9 cellular contexts compared by ENCODE assay signal in the genomic region with DNA sequence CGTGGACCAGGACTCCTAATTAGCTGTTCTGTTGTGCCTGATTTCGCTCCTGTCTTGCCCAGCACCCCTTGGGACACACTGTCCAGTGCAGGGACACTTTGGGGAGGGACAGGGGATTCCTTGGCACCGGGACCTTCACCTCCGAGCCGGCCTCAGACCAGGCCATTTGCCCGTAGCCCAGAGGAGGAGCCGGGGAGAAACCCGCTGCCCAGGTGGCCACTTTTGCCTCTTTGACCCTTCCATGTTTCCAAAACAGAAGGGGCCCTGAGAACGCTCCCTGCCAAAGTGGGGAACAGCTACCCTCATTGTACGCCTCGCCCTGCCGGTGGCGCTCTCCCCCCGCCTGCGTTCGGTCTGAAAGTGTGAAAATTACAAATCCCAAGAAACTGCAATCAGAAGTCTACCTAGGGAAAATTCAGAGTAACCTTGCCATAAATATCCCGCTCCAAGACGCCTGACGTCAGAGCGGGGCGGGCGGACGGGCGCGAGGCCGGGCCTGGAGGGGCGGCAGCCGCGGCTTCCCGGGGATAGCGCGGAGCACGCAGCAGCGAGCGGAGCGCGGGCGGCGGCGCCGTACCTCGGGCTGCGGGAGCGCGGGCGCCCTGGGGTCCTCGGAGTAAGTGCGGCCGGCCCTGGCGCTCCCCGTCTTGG. TPM values are rescaled to one million over a fixed set of nuclear protein-coding genes. Genes with fewer than 3 reads are reported as not detected.
DNase-seq lines count a peak whose midpoint lies in the region; ATAC-seq and TF ChIP-seq lines count a peak whose summit lies in the region.
"Had no signal": no experiment of that assay in that cellular context is flagged by ENCODE, and none has a peak within 500 bp of the region (broad histone marks: within the 10 kb centered on the region; RNA-seq: fewer than 3 reads in every experiment).

TSS of gene DAAM2 (plus strand) at position 527 of the 651 bp plus-strand sequence. CDS start 63,927 bp downstream, outside the sequence.

- DNase-seq in GM03348 (ENCODE audit: low spot score) (peak; percentile 87), head of caudate nucleus (peak in 41 of 42 donors; percentile 14 to 84 (median 67)), omental fat pad (ENCODE audit: low spot score) (no peak), amniotic stem cell (lab: John Stamatoyannopoulos, UW) (no peak)
- no peak for DNase-seq in activated CD4-positive, alpha-beta memory T cell treated with anti-CD3 and anti-CD28 coated beads for 36 hours
- DNase-seq: naive B cell had no signal

- no peak within 1 kb of the TSS for H3K4me3 Mint-ChIP-seq in activated CD4-positive, alpha-beta memory T cell treated with anti-CD3 and anti-CD28 coated beads for 36 hours

- no peaks in the 10 kb centered on the region for H3K36me3 Mint-ChIP-seq in activated CD4-positive, alpha-beta memory T cell treated with anti-CD3 and anti-CD28 coated beads for 36 hours
- H3K36me3 Mint-ChIP-seq: naive B cell had no signal

- intact Hi-C loops in head of caudate nucleus (cut with DNase I) = loop anchor here (5.0 kb wide), 1 partner anchor 125 kb away; no protein-coding TSS in a partner anchor
- intact Hi-C loops in activated CD4-positive, alpha-beta memory T cell treated with anti-CD3 and anti-CD28 coated beads for 36 hours (cut with micrococcal nuclease) = no loop called here

- H3K9me3 Mint-ChIP-seq in activated CD4-positive, alpha-beta memory T cell treated with anti-CD3 and anti-CD28 coated beads for 36 hours = no peaks in the 10 kb centered on the region

- no peaks in the 10 kb centered on the region for H3K4me1 Mint-ChIP-seq in activated CD4-positive, alpha-beta memory T cell treated with anti-CD3 and anti-CD28 coated beads for 36 hours (ENCODE audit: low read depth)

- H3K27ac Mint-ChIP-seq in activated CD4-positive, alpha-beta memory T cell treated with anti-CD3 and anti-CD28 coated beads for 36 hours = no peak within 1 kb of the TSS

- H3K27me3 Mint-ChIP-seq in activated CD4-positive, alpha-beta memory T cell treated with anti-CD3 and anti-CD28 coated beads for 36 hours = peaks cover 40% of the 10 kb centered on the region

- ATAC-seq in SK-N-SH treated with all-trans-retinoic acid at 6 μM for 48 hours = peak; percentile 67
- ATAC-seq in omental fat pad (ENCODE audit: low FRiP score) = peak; percentile 91
- ATAC-seq in GM21528 (IDR thresholded peaks at IDR 0.05; ENCODE audit: low FRiP score, unreplicated experiment) = no peak
- no peak for ATAC-seq in HG03196 (IDR thresholded peaks at IDR 0.05; ENCODE audit: unreplicated experiment)

- POLR2A ChIA-PET in activated CD4-positive, alpha-beta memory T cell treated with anti-CD3 and anti-CD28 coated beads for 36 hours (lab: Charles Lee) = no interaction called here

- CTCF ChIA-PET in activated CD4-positive, alpha-beta memory T cell treated with anti-CD3 and anti-CD28 coated beads for 36 hours (lab: Charles Lee) = no interaction called here

- TF ChIP-seq CTCF in omental fat pad (IDR thresholded peaks at IDR 0.05) = no peak

TF ChIP-seq in SK-N-SH treated with all-trans-retinoic acid at 6 μM for 48 hours, 23 proteins besides CTCF, POLR2A, EP300 and RAD21:
- TF ChIP-seq BACH2 (CRISPR knock-in tag; IDR thresholded peaks at IDR 0.05; ENCODE audit: borderline replicate concordance) = no peak
- TF ChIP-seq ZFP3 (CRISPR knock-in tag; IDR thresholded peaks at IDR 0.05) = no peak
- no peak for TF ChIP-seq PATZ1 (CRISPR knock-in tag; IDR thresholded peaks at IDR 0.05; ENCODE audit: borderline replicate concordance)
- no peak for TF ChIP-seq ISL1 (CRISPR knock-in tag; IDR thresholded peaks at IDR 0.05)
- no peak for TF ChIP-seq CSRNP3 (CRISPR knock-in tag; IDR thresholded peaks at IDR 0.05)
- no peak for TF ChIP-seq ARNTL (CRISPR knock-in tag; IDR thresholded peaks at IDR 0.05; ENCODE audit: borderline replicate concordance, low read depth)
- TF ChIP-seq ZNF8 (CRISPR knock-in tag; IDR thresholded peaks at IDR 0.05) = no peak
- no peak for TF ChIP-seq ZNF565 (CRISPR knock-in tag; conservative IDR thresholded peaks at IDR 0.05; ENCODE audit: low read depth)
- TF ChIP-seq ZFP30 (CRISPR knock-in tag; IDR thresholded peaks at IDR 0.05) = no peak
- no peak for TF ChIP-seq TCF4 (CRISPR knock-in tag; IDR thresholded peaks at IDR 0.05; ENCODE audit: borderline replicate concordance)
- TF ChIP-seq, protein P1, sequence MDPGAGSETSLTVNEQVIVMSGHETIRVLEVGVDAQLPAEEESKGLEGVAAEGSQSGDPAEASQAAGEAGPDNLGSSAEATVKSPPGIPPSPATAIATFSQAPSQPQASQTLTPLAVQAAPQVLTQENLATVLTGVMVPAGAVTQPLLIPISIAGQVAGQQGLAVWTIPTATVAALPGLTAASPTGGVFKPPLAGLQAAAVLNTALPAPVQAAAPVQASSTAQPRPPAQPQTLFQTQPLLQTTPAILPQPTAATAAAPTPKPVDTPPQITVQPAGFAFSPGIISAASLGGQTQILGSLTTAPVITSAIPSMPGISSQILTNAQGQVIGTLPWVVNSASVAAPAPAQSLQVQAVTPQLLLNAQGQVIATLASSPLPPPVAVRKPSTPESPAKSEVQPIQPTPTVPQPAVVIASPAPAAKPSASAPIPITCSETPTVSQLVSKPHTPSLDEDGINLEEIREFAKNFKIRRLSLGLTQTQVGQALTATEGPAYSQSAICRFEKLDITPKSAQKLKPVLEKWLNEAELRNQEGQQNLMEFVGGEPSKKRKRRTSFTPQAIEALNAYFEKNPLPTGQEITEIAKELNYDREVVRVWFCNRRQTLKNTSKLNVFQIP (CRISPR knock-in tag; IDR thresholded peaks at IDR 0.05; ENCODE audit: borderline replicate concordance, low read depth) = no peak
- no peak for TF ChIP-seq TSHZ2 (CRISPR knock-in tag; IDR thresholded peaks at IDR 0.05)
- TF ChIP-seq ZC3H10 (CRISPR knock-in tag; IDR thresholded peaks at IDR 0.05) = no peak

RNA-seq across cellular contexts. Expression of gene DAAM2, which starts in this region (rescaled TPM):
- total RNA-seq in omental fat pad = 100 to 1,000 TPM in 1 of 4 donors, 10 to 100 TPM in 3; 36.5 to 154 (median 54.1) TPM
- not detected for total RNA-seq in activated CD4-positive, alpha-beta memory T cell treated with anti-CD3 and anti-CD28 coated beads for 36 hours

Comparison
In these comparisons a context has a peak if more than half of its experiments do, and no peak if none do; other contexts are left out.
1. RNA of gene DAAM2 (total RNA-seq): 36.5 to 154 TPM in omental fat pad; not detected in activated CD4-positive, alpha-beta memory T cell treated with anti-CD3 and anti-CD28 coated beads for 36 hours; every median in the first group is over 10 times any median in the second.
2. DNase-seq: peak in GM03348 (single experiment) and head of caudate nucleus (41 of 42); none in omental fat pad (single experiment), amniotic stem cell (single experiment) and activated CD4-positive, alpha-beta memory T cell treated with anti-CD3 and anti-CD28 coated beads for 36 hours (single experiment).
3. ATAC-seq: peak in SK-N-SH treated with all-trans-retinoic acid at 6 μM for 48 hours (single experiment) and omental fat pad (single experiment); none in GM21528 (single experiment) and HG03196 (single experiment).